3 cellular contexts compared by ENCODE assay signal in the genomic region with DNA sequence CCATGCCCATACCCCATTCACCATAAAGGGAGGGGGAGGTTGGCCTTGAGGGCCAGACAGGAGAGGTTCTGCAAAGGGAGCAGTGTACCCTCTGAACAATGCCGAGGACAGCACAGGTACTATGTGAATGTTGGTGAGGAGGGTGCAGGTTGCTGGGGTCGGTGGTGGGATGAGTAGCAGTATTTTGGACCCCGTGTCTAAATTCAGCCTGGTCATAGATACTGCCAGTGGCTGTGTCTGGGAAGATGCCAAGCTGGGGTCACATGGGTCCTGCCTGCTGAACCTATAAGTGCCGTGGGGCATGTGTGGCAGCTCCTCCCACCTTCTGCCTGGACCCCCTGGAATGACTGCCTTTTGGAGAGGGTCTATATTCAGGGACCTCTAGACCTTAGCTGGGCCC.
TF ChIP-seq lines count a peak whose summit lies in the region.

No MANE protein-coding gene starts in this region.

TF ChIP-seq in A549, 52 proteins besides CTCF, POLR2A, EP300 and RAD21:
- TF ChIP-seq, protein P1, sequence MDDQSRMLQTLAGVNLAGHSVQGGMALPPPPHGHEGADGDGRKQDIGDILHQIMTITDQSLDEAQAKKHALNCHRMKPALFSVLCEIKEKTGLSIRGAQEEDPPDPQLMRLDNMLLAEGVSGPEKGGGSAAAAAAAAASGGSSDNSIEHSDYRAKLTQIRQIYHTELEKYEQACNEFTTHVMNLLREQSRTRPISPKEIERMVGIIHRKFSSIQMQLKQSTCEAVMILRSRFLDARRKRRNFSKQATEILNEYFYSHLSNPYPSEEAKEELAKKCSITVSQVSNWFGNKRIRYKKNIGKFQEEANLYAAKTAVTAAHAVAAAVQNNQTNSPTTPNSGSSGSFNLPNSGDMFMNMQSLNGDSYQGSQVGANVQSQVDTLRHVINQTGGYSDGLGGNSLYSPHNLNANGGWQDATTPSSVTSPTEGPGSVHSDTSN (IDR thresholded peaks at IDR 0.05) = no peak
- no peak for TF ChIP-seq FOXS1 (CRISPR knock-in tag; IDR thresholded peaks at IDR 0.05)
- no peak for TF ChIP-seq SMC3 (IDR thresholded peaks at IDR 0.05)
- no peak for TF ChIP-seq MAFK (IDR thresholded peaks at IDR 0.05; ENCODE audit: partially characterized antibody)
- no peak for TF ChIP-seq MYC (IDR thresholded peaks at IDR 0.05; ENCODE audit: borderline replicate concordance, low read length)
- TF ChIP-seq FOSB (CRISPR knock-in tag; IDR thresholded peaks at IDR 0.05) = no peak
TF ChIP-seq in A549: peak in this region for 0.

TF ChIP-seq in HCT116, 20 proteins besides CTCF, POLR2A, EP300 and RAD21:
- no peak for TF ChIP-seq SP1 (IDR thresholded peaks at IDR 0.05; ENCODE audit: low read depth)
- no peak for TF ChIP-seq EZH2phosphoT487 (IDR thresholded peaks at IDR 0.05; ENCODE audit: borderline replicate concordance)
- no peak for TF ChIP-seq EZH2 (IDR thresholded peaks at IDR 0.05)
- TF ChIP-seq SIN3A (IDR thresholded peaks at IDR 0.05; ENCODE audit: low read depth) = no peak
- no peak for TF ChIP-seq EGR1 (IDR thresholded peaks at IDR 0.05; ENCODE audit: low read depth)
- TF ChIP-seq SRF (IDR thresholded peaks at IDR 0.05; ENCODE audit: low read depth) = no peak
- no peak for TF ChIP-seq JUND (IDR thresholded peaks at IDR 0.05)
- no peak for TF ChIP-seq ELF1 (IDR thresholded peaks at IDR 0.05; ENCODE audit: borderline replicate concordance, low read depth)
- TF ChIP-seq YY1 (IDR thresholded peaks at IDR 0.05; ENCODE audit: extremely low read depth, insufficient replicate concordance, low read depth, low read length) = no peak
TF ChIP-seq in HCT116: peak in this region for 0.

TF ChIP-seq in H1, 55 proteins besides CTCF, POLR2A, EP300 and RAD21:
- no peak for TF ChIP-seq RBBP5 (IDR thresholded peaks at IDR 0.05; ENCODE audit: borderline replicate concordance, low read depth, low read length)
- TF ChIP-seq RXRA (IDR thresholded peaks at IDR 0.05; ENCODE audit: insufficient read depth, low read depth, low read length) = no peak
- no peak for TF ChIP-seq KDM5A (IDR thresholded peaks at IDR 0.05; ENCODE audit: low read length)
- TF ChIP-seq, protein P2, sequence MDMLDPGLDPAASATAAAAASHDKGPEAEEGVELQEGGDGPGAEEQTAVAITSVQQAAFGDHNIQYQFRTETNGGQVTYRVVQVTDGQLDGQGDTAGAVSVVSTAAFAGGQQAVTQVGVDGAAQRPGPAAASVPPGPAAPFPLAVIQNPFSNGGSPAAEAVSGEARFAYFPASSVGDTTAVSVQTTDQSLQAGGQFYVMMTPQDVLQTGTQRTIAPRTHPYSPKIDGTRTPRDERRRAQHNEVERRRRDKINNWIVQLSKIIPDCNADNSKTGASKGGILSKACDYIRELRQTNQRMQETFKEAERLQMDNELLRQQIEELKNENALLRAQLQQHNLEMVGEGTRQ (IDR thresholded peaks at IDR 0.05; ENCODE audit: low read length) = no peak
- TF ChIP-seq FOSL1 (IDR thresholded peaks at IDR 0.05; ENCODE audit: insufficient read depth, low read depth, low read length) = no peak
- TF ChIP-seq JUN (IDR thresholded peaks at IDR 0.05; ENCODE audit: low read depth, low read length) = no peak
- TF ChIP-seq EZH2 (IDR thresholded peaks at IDR 0.05; ENCODE audit: low read depth, low read length, severe bottlenecking) = no peak
- TF ChIP-seq ASH2L (IDR thresholded peaks at IDR 0.05; ENCODE audit: low read length) = no peak
- TF ChIP-seq POLR2AphosphoS5 (IDR thresholded peaks at IDR 0.05; ENCODE audit: low read depth, low read length) = no peak
- TF ChIP-seq CTBP2 (IDR thresholded peaks at IDR 0.05; ENCODE audit: borderline replicate concordance, insufficient read depth, insufficient read length, low read length) = no peak
- no peak for TF ChIP-seq BCL11A (IDR thresholded peaks at IDR 0.05; ENCODE audit: low read depth in 2 of 2, low read length in 2 of 2)
- TF ChIP-seq CEBPB (IDR thresholded peaks at IDR 0.05; ENCODE audit: low read depth, low read length) = no peak
- TF ChIP-seq, protein P3, sequence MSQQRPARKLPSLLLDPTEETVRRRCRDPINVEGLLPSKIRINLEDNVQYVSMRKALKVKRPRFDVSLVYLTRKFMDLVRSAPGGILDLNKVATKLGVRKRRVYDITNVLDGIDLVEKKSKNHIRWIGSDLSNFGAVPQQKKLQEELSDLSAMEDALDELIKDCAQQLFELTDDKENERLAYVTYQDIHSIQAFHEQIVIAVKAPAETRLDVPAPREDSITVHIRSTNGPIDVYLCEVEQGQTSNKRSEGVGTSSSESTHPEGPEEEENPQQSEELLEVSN (IDR thresholded peaks at IDR 0.05) = no peak
- no peak for TF ChIP-seq SP2 (IDR thresholded peaks at IDR 0.05; ENCODE audit: low read length)
- no peak for TF ChIP-seq BACH1 (IDR thresholded peaks at IDR 0.05; ENCODE audit: low read length)
- TF ChIP-seq HDAC6 (IDR thresholded peaks at IDR 0.05; ENCODE audit: low read depth, low read length) = no peak
- TF ChIP-seq TAF7 (optimal IDR thresholded peaks at IDR 0.05; ENCODE audit: borderline replicate concordance, low read depth, low read length) = no peak
TF ChIP-seq in H1: peak in this region for 0.
